In genomic region chr10:97874332-97874731, GRCh38 we compare ENCODE assay signal across 20 cellular contexts. TPM values are rescaled to one million over a fixed set of nuclear protein-coding genes. Genes with fewer than 3 reads are reported as not detected.
"Had no signal": no experiment of that assay in that cellular context is flagged by ENCODE, and none has a peak within 500 bp of the region (broad histone marks: within the 10 kb centered on the region; RNA-seq: fewer than 3 reads in every experiment).

No MANE protein-coding gene starts in this region.

- H3K27me3 ChIP-seq: right atrium auricular region, vagina had no signal

- H3K9me3 ChIP-seq: gastrocnemius medialis, prostate gland, right atrium auricular region, spleen, vagina had no signal

- H3K4me2 ChIP-seq: neural progenitor cell had no signal

- H2AFZ ChIP-seq: neural progenitor cell had no signal

- H3K4me1 ChIP-seq: gastrocnemius medialis, prostate gland had no signal

- H3K9ac ChIP-seq: neural progenitor cell had no signal

- H3K4me3 ChIP-seq: gastrocnemius medialis, neural progenitor cell, prostate gland, right atrium auricular region, spleen, vagina had no signal

- H3K36me3 ChIP-seq: gastrocnemius medialis, neural progenitor cell, prostate gland, right atrium auricular region, spleen, vagina had no signal

- DNase-seq: effector CD8-positive, alpha-beta T cell; endodermal cell; foreskin fibroblast; gastrocnemius medialis; head of caudate nucleus; mesenchymal stem cell; midbrain; naive thymus-derived CD4-positive, alpha-beta T cell; nucleus accumbens; spleen; stimulated activated CD4-positive, alpha-beta T cell treated with anti-CD3 and anti-CD28 coated beads, Interleukin-4, amount 100 ng/mL, for 4 hours; stimulated activated naive B cell treated with anti-CD40 and anti-IgM and Interleukin-4, amounts not matched to agents 10 μg/mL and 1 μg/mL and 100 μg/mL, for 72 hours; trophoblast cell had no signal

- H3K27ac ChIP-seq: epithelial cell of prostate, gastrocnemius medialis, neural progenitor cell, prostate gland, right atrium auricular region, spleen, vagina had no signal

- ATAC-seq: gastrocnemius medialis; naive thymus-derived CD4-positive, alpha-beta T cell; stimulated activated naive B cell treated with anti-CD40 and anti-IgM and Interleukin-4, amounts not matched to agents 10 μg/mL and 1 μg/mL and 100 μg/mL, for 72 hours had no signal

RNA-seq across cellular contexts. Expression of gene GOLGA7B, which starts 24.7 kb away (rescaled TPM):
- total RNA-seq: glomerular endothelial cell, skeletal muscle tissue had no signal
